In genomic region chr11:112752563-112752962, GRCh38 we compare ENCODE assay signal across 20 cellular contexts.
DNase-seq lines count a peak whose midpoint lies in the region; ATAC-seq and TF ChIP-seq lines count a peak whose summit lies in the region.
"Had no signal": no experiment of that assay in that cellular context is flagged by ENCODE, and none has a peak within 500 bp of the region (broad histone marks: within the 10 kb centered on the region; RNA-seq: fewer than 3 reads in every experiment).

No MANE protein-coding gene starts in this region.

- TF ChIP-seq POLR2A in sigmoid colon (IDR thresholded peaks at IDR 0.05) (no peak), lower leg skin (IDR thresholded peaks at IDR 0.05) (no peak)

- H3K4me3 Mint-ChIP-seq in glutamatergic neuron (ENCODE audit: unreplicated experiment) (no peak overlapping the region), nephron (no peak overlapping the region)
- no peak overlapping the region for H3K4me3 Mint-ChIP-seq in natural killer cell treated with Interleukin-12 subunit alpha and Interleukin-12 subunit beta and Interleukin-15 and Interleukin-18, amount 100 ng/mL, for 72 hours
- H3K4me3 Mint-ChIP-seq: B cell; CD4-positive, alpha-beta T cell; CD8-positive, alpha-beta T cell had no signal

- CTCF ChIA-PET in HEK293 (lab: Yijun Ruan, JAX) = interaction anchor here (0.6 kb wide), 1 partner anchor 308 kb away, joined by 3 read pairs; no protein-coding TSS in a partner anchor

- H3K4me1 ChIP-seq in HEK293 (ENCODE audit: control insufficient read depth, insufficient read depth, low read length) (no peaks in the 10 kb centered on the region), sigmoid colon (peaks cover 0 to 17% (median 3%) of the 10 kb centered on the region in 4 donors)
- H3K4me1 ChIP-seq: A549; BLaER1 treated with 17β-estradiol and CSF1 and Interleukin-3, amounts not matched to agents 10 nM and 100 nM; Caco-2 had no signal

- H3K27ac ChIP-seq in HEK293 (ENCODE audit: extremely low read depth, low read depth, low read length) = no peak overlapping the region
- H3K27ac ChIP-seq in sigmoid colon = no peak overlapping the region
- H3K27ac ChIP-seq: 22Rv1; A549; BLaER1 treated with 17β-estradiol and CSF1 and Interleukin-3, amounts not matched to agents 10 nM and 100 nM; C4-2B had no signal

- peaks cover 26% of the 10 kb centered on the region for H3K4me1 Mint-ChIP-seq in glutamatergic neuron (ENCODE audit: low read depth, unreplicated experiment)
- peaks cover 90% of the 10 kb centered on the region for H3K4me1 Mint-ChIP-seq in nephron
- no peaks in the 10 kb centered on the region for H3K4me1 Mint-ChIP-seq in natural killer cell treated with Interleukin-12 subunit alpha and Interleukin-12 subunit beta and Interleukin-15 and Interleukin-18, amount 100 ng/mL, for 72 hours (ENCODE audit: low read depth in 2 of 2)
- H3K4me1 Mint-ChIP-seq: B cell had no signal

- H3K36me3 ChIP-seq in HEK293 (ENCODE audit: control insufficient read depth in 2 of 2, insufficient read depth in 1 of 2, low read length in 2 of 2) = no peaks in the 10 kb centered on the region
- H3K36me3 ChIP-seq in sigmoid colon = no peaks in the 10 kb centered on the region
- H3K36me3 ChIP-seq: BLaER1 treated with 17β-estradiol and CSF1 and Interleukin-3, amounts not matched to agents 10 nM and 100 nM had no signal

- POLR2A ChIA-PET in HEK293 (lab: Yijun Ruan, JAX) = no interaction called here

- intact Hi-C loops in sigmoid colon (cut with DNase I) = no loop called here
- intact Hi-C loops in lower leg skin (cut with DNase I; ENCODE audit: low total_unique reads) = no loop called here

- DNase-seq in glutamatergic neuron (no peak), sigmoid colon (peak; percentile 22), lower leg skin (ENCODE audit: low spot score in 2 of 2) (no peak)
- no peak for DNase-seq in natural killer cell treated with Interleukin-12 subunit alpha and Interleukin-12 subunit beta and Interleukin-15 and Interleukin-18, amount 100 ng/mL, for 72 hours (ENCODE audit: low spot score)
- DNase-seq: AML-193; Caco-2; Calu3; CD4-positive, alpha-beta T cell; CD8-positive, alpha-beta T cell; DMS79 treated with DMSO at 0.1 percent for 48 hours; GF-D8 had no signal

- H3K36me3 Mint-ChIP-seq in glutamatergic neuron (ENCODE audit: unreplicated experiment) (no peaks in the 10 kb centered on the region), nephron (ENCODE audit: low read depth) (no peaks in the 10 kb centered on the region)
- H3K36me3 Mint-ChIP-seq in natural killer cell treated with Interleukin-12 subunit alpha and Interleukin-12 subunit beta and Interleukin-15 and Interleukin-18, amount 100 ng/mL, for 72 hours = no peaks in the 10 kb centered on the region
- H3K36me3 Mint-ChIP-seq: CD8-positive, alpha-beta T cell had no signal

- no peaks in the 10 kb centered on the region for H3K27me3 ChIP-seq in sigmoid colon
- H3K27me3 ChIP-seq: BLaER1 treated with 17β-estradiol and CSF1 and Interleukin-3, amounts not matched to agents 10 nM and 100 nM had no signal

- H3K27me3 Mint-ChIP-seq in glutamatergic neuron (ENCODE audit: unreplicated experiment) (peaks cover 5% of the 10 kb centered on the region), nephron (ENCODE audit: low read depth) (peaks cover 9% of the 10 kb centered on the region)
- H3K27me3 Mint-ChIP-seq in natural killer cell treated with Interleukin-12 subunit alpha and Interleukin-12 subunit beta and Interleukin-15 and Interleukin-18, amount 100 ng/mL, for 72 hours = peaks cover 18 to 24% of the 10 kb centered on the region in 2 donors

- no peak for TF ChIP-seq EP300 in sigmoid colon (IDR thresholded peaks at IDR 0.05)

- no peak for ATAC-seq in GM18907 (IDR thresholded peaks at IDR 0.05; ENCODE audit: unreplicated experiment)
- ATAC-seq in natural killer cell treated with Interleukin-12 subunit alpha and Interleukin-12 subunit beta and Interleukin-15 and Interleukin-18, amount 100 ng/mL, for 72 hours = no peak
- ATAC-seq in HG03196 (IDR thresholded peaks at IDR 0.05; ENCODE audit: unreplicated experiment) = no peak
- ATAC-seq: A549; CD8-positive, alpha-beta T cell had no signal

- 55 to 70% methylated on average over 4 of the region's 4 CpGs for WGBS in sigmoid colon, 2 donors
- WGBS in lower leg skin, 2 donors = 69 to 94% methylated on average over 4 of the region's 4 CpGs

- H3K9me3 Mint-ChIP-seq in glutamatergic neuron (ENCODE audit: unreplicated experiment) (peaks cover 3% of the 10 kb centered on the region), nephron (no peaks in the 10 kb centered on the region)
- no peaks in the 10 kb centered on the region for H3K9me3 Mint-ChIP-seq in natural killer cell treated with Interleukin-12 subunit alpha and Interleukin-12 subunit beta and Interleukin-15 and Interleukin-18, amount 100 ng/mL, for 72 hours
- H3K9me3 Mint-ChIP-seq: CD4-positive, alpha-beta T cell; CD8-positive, alpha-beta T cell had no signal

- no peak for TF ChIP-seq CTCF in HEK293 (tag by site-specific recombination; IDR thresholded peaks at IDR 0.05)
- TF ChIP-seq CTCF in glutamatergic neuron (IDR thresholded peaks at IDR 0.05; ENCODE audit: partially characterized antibody, unreplicated experiment) = no peak
- no peak for TF ChIP-seq CTCF in nephron (IDR thresholded peaks at IDR 0.05; ENCODE audit: unreplicated experiment in 3 of 3)
- TF ChIP-seq CTCF in sigmoid colon (IDR thresholded peaks at IDR 0.05) = no peak
- TF ChIP-seq CTCF in lower leg skin (IDR thresholded peaks at IDR 0.05) = no peak

- no peaks in the 10 kb centered on the region for H3K9me3 ChIP-seq in HEK293 (ENCODE audit: control insufficient read depth, insufficient read depth, low read depth, low read length)
- H3K9me3 ChIP-seq in sigmoid colon = no peaks in the 10 kb centered on the region
- H3K9me3 ChIP-seq: A549; BLaER1 treated with 17β-estradiol and CSF1 and Interleukin-3, amounts not matched to agents 10 nM and 100 nM; Caco-2 had no signal

- H3K4me3 ChIP-seq in HEK293 (ENCODE audit: low read depth, low read length) (no peak overlapping the region), sigmoid colon (no peak overlapping the region), lower leg skin (ENCODE audit: low read depth, poor library complexity, severe bottlenecking) (no peak overlapping the region)
- H3K4me3 ChIP-seq: A549; BLaER1 treated with 17β-estradiol and CSF1 and Interleukin-3, amounts not matched to agents 10 nM and 100 nM had no signal

- H3K27ac Mint-ChIP-seq in glutamatergic neuron (ENCODE audit: unreplicated experiment) (peak overlapping the region; percentile 1), nephron (peak overlapping the region in 2 of 3 experiments; percentile 42 to 59)
- no peak overlapping the region for H3K27ac Mint-ChIP-seq in natural killer cell treated with Interleukin-12 subunit alpha and Interleukin-12 subunit beta and Interleukin-15 and Interleukin-18, amount 100 ng/mL, for 72 hours
- H3K27ac Mint-ChIP-seq: B cell; CD4-positive, alpha-beta T cell; CD8-positive, alpha-beta T cell had no signal

TF ChIP-seq in HEK293, 187 proteins besides CTCF, POLR2A, EP300 and RAD21:
- TF ChIP-seq, protein P1, sequence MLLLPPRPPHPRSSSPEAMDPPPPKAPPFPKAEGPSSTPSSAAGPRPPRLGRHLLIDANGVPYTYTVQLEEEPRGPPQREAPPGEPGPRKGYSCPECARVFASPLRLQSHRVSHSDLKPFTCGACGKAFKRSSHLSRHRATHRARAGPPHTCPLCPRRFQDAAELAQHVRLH (tag by site-specific recombination; IDR thresholded peaks at IDR 0.05) = no peak
- no peak for TF ChIP-seq ZEB2 (tag by site-specific recombination; IDR thresholded peaks at IDR 0.05)
- peak; percentile 49; the same call in 1 of the 2 replicates for TF ChIP-seq EGR2 (tag by site-specific recombination; IDR thresholded peaks at IDR 0.05; ENCODE audit: low read depth)
- TF ChIP-seq ZFHX2 (tag by site-specific recombination; conservative IDR thresholded peaks at IDR 0.05) = peak; percentile 56
- no peak for TF ChIP-seq ZNF610 (tag by site-specific recombination; IDR thresholded peaks at IDR 0.05; ENCODE audit: borderline replicate concordance)
- TF ChIP-seq KLF9 (tag by site-specific recombination; IDR thresholded peaks at IDR 0.05; ENCODE audit: low read depth) = no peak

Comparison
In these comparisons a context has a peak if more than half of its experiments do, and no peak if none do; other contexts are left out.
1. H3K27ac Mint-ChIP-seq: peak in glutamatergic neuron (single experiment) and nephron (2 of 3); none in natural killer cell treated with Interleukin-12 subunit alpha and Interleukin-12 subunit beta and Interleukin-15 and Interleukin-18, amount 100 ng/mL, for 72 hours (0 of 2).